24 cellular contexts compared by ENCODE assay signal in the genomic region with DNA sequence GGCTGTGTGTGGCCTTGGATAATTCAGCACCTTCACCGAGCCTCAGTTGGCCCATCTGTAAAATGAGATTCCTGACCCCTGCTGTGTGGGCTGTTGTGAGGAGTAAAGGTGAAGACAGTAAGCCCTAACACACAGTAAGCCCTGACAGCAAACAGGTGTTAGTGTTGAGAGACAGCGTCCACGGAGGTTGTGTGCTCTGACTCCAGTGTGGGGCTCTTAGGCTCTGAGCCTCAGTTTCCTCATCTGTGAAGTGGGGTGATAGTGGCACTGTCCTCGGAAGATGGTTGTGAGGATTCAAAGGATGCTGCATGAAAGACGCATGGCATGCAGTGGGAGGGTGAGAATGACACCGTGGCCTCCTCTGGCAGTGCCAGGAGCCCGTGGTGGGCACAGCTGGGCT. TPM values are rescaled to one million over a fixed set of nuclear protein-coding genes. Genes with fewer than 3 reads are reported as not detected.
"Had no signal": no experiment of that assay in that cellular context is flagged by ENCODE, and none has a peak within 500 bp of the region (broad histone marks: within the 10 kb centered on the region; RNA-seq: fewer than 3 reads in every experiment).

No MANE protein-coding gene starts in this region.

- H3K4me1 ChIP-seq: SJSA1 had no signal

- FAIRE-seq: RCC 7860 had no signal

- H3K4me2 ChIP-seq: KMS-11 had no signal

- H3K27ac ChIP-seq: HL-60, KMS-11, SJSA1, SK-N-MC had no signal

- H3K9me3 ChIP-seq: SJSA1 had no signal

- DNase-seq: IMR-90, Kasumi-1, MM.1S, NCI-H1092 treated with DMSO at 0.1 percent for 48 hours, NCI-H1436, NCI-H187, NCI-H2029, NCI-H2081 treated with DMSO at 0.1 percent for 48 hours, NCI-H2171, NCI-H226, NCI-H446, NCI-H510A, NCI-H524 treated with DMSO at 0.1 percent for 48 hours, NCI-H69, NCI-H774, Right ventricle myocardium superior, RPMI8226, SIG-M5 had no signal

- H3K9ac ChIP-seq: KMS-11 had no signal

- H3K27me3 ChIP-seq: SJSA1 had no signal

- H3K4me3 ChIP-seq: SJSA1, SK-N-MC had no signal

RNA-seq across cellular contexts. Expression of gene ACTN3, which starts 52.2 kb away (rescaled TPM):
- total RNA-seq: M059J, Right ventricle myocardium superior, SJSA1 had no signal
